ENCODE assay signal across 16 cellular contexts in the genomic region with DNA sequence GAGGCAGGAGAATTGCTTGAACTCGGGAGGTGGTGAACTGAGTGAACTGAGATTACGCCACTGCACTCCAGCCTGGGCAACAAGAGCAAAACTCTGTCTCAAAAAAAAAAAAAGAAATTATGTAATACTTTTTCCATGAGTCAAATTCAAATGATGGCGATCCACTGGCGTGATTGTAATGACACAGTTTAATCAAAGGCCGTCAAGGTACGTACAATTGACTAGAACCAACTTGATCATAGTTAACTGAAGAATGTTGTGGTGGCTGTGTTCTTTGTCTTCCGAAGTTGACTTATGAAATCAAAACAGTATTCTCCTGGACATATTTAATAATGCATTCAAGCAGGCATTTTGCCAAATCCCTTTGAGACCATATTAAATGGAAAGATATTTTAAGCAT.
DNase-seq lines count a peak whose midpoint lies in the region; ATAC-seq and TF ChIP-seq lines count a peak whose summit lies in the region.
"Had no signal": no experiment of that assay in that cellular context is flagged by ENCODE, and none has a peak within 500 bp of the region (broad histone marks: within the 10 kb centered on the region; RNA-seq: fewer than 3 reads in every experiment).

No MANE protein-coding gene starts in this region.

- no peaks in the 10 kb centered on the region for H3K27me3 ChIP-seq in RWPE2 (ENCODE audit: insufficient read depth, poor library complexity, severe bottlenecking)

- no peak overlapping the region for H3K4me3 ChIP-seq in RWPE2 (ENCODE audit: severe bottlenecking)
- H3K4me3 ChIP-seq in epithelial cell of esophagus (ENCODE audit: low read length) = no peak overlapping the region
- H3K4me3 ChIP-seq: GM12878, GM23248 had no signal

- no peaks in the 10 kb centered on the region for H3K9me3 ChIP-seq in RWPE2 (ENCODE audit: severe bottlenecking)

- H3K36me3 ChIP-seq in RWPE2 (ENCODE audit: low read depth) = no peaks in the 10 kb centered on the region

- peak; percentile 57 for ATAC-seq in RWPE2 (ENCODE audit: low read depth)
- ATAC-seq: GM12878 had no signal

- no peak for TF ChIP-seq CTCF in RWPE2 (IDR thresholded peaks at IDR 0.05; ENCODE audit: poor library complexity, severe bottlenecking)
- no peak for TF ChIP-seq CTCF in epithelial cell of esophagus (IDR thresholded peaks at IDR 0.05; ENCODE audit: insufficient read depth, low read depth, low read length, missing control alignments)

- H3K4me1 ChIP-seq in RWPE2 (ENCODE audit: insufficient read depth, poor library complexity, severe bottlenecking) = no peaks in the 10 kb centered on the region

- peak overlapping the region; percentile 34 for H3K27ac ChIP-seq in RWPE2 (ENCODE audit: poor library complexity, severe bottlenecking)
- H3K27ac ChIP-seq: GM23248 had no signal

- peak; percentile 11 for DNase-seq in RPMI7951 (ENCODE audit: low read depth)
- DNase-seq in RWPE2 (ENCODE audit: low spot score) = no peak
- peak; percentile 89 for DNase-seq in epithelial cell of esophagus (ENCODE audit: low read depth)
- no peak for DNase-seq in T1000 (lab: John Stamatoyannopoulos, UW)
- no peak for DNase-seq in cerebellar nuclear complex (lab: John Stamatoyannopoulos, UW)
- DNase-seq in kidney tubule cell (ENCODE audit: low spot score) = no peak
- DNase-seq: C1 segment of cervical spinal cord, Calu3, COR-L47, DMS79, EL, GDM1, GM23248, H7, HCEC 1CT had no signal

Comparison
In these comparisons a context has a peak if more than half of its experiments do, and no peak if none do; other contexts are left out.
1. DNase-seq: peak in RPMI7951 (single experiment) and epithelial cell of esophagus (single experiment); none in RWPE2 (single experiment), T1000 (single experiment), cerebellar nuclear complex (0 of 2) and kidney tubule cell (single experiment).